ENCODE assay signal across 12 cellular contexts in the genomic region with DNA sequence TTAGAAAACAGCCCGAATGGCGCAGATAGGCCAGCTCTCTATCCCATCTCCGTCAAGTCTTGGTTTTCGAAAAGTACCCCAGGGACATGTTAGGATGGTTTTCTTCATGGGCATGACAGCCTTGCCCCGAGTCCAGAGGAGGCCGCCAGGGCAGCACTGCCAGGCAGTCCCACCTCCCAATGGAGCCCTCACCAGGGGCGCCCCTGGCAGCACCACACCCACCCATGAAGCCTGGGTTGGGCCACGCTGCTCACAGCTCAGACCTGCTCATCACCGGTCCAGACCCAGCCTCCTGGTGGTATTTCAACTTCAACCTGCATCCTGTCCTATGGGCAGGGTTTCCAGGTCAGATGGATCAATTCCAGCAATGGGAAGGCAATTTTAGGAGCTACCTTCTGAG. TPM values are rescaled to one million over a fixed set of nuclear protein-coding genes. Genes with fewer than 3 reads are reported as not detected.
"Had no signal": no experiment of that assay in that cellular context is flagged by ENCODE, and none has a peak within 500 bp of the region (broad histone marks: within the 10 kb centered on the region; RNA-seq: fewer than 3 reads in every experiment).

No MANE protein-coding gene starts in this region.

- H3K36me3 ChIP-seq: HAP-1 had no signal

- H3K4me3 ChIP-seq: GM23248, HAP-1 had no signal

- ATAC-seq: HCT116, HepG2 had no signal

- H3K9me3 ChIP-seq: HAP-1 had no signal

- H3K27ac ChIP-seq: GM23248, HL-60 had no signal

- H3K4me1 ChIP-seq: HAP-1 had no signal

- DNase-seq: GM23248, GOT3, H7, HFFc6, KBM-7 had no signal

RNA-seq across cellular contexts. Expression of gene TCERG1L, which starts 53.3 kb away (rescaled TPM):
- total RNA-seq: GM23248, H4, HepG2, HT1080 had no signal
- polyA plus RNA-seq: GM23248, HepG2, IgD-negative memory B cell had no signal
